15 cellular contexts compared by ENCODE assay signal in the genomic region with DNA sequence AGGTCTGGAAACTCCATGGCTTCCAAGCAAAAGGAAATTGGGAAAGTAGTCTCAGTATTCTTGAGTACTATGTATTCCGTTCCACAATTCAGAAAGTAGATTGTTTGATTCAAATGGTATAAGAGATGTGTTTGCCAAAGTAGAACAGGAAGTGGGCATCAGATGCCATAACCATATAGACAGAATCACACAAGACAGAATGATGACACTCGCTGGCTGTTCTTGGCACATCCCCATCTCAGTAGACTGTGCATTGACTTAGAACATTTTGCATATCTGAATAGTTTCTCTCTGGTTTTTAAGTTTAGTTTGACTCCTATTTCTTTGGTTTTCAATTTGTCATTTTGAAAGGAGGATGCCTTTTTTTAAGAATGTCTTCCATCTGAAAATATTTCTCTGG.
A peak's percentile ranks its signal among the peaks of the same experiment; 100 is the strongest.
DNase-seq lines count a peak whose midpoint lies in the region; ATAC-seq lines count a peak whose summit lies in the region.
"Had no signal": no experiment of that assay in that cellular context is flagged by ENCODE, and none has a peak within 500 bp of the region (broad histone marks: within the 10 kb centered on the region; RNA-seq: fewer than 3 reads in every experiment).

No MANE protein-coding gene starts in this region.

- peak; percentile 57 for ATAC-seq in activated naive CD8-positive, alpha-beta T cell treated with anti-CD3 and anti-CD28 coated beads, Interleukin-2, amount 50 U/mL, for 24 hours
- ATAC-seq in HG03354 (IDR thresholded peaks at IDR 0.05; ENCODE audit: poor library complexity, severe bottlenecking, unreplicated experiment): no peak

- H3K4me2 ChIP-seq in mesenchymal stem cell (ENCODE audit: low read length, poor library complexity, severe bottlenecking): no peak overlapping the region

- H4K91ac ChIP-seq in mesenchymal stem cell (ENCODE audit: low read length): no peak overlapping the region

- H2AK5ac ChIP-seq in mesenchymal stem cell (ENCODE audit: low read length, severe bottlenecking): no peak overlapping the region

- peak overlapping the region; percentile 30 for H3K9ac ChIP-seq in mesenchymal stem cell (ENCODE audit: low read length)

- DNase-seq in activated naive CD4-positive, alpha-beta T cell treated with anti-CD3 and anti-CD28 coated beads, Interleukin-2, amount 10 ng/mL, durations not matched to agents 7 days and 5 days: no peak
- no peak for DNase-seq in activated naive CD4-positive, alpha-beta T cell treated with anti-CD3 and anti-CD28 coated beads, Interleukin-2, amount 50 U/mL, for 16 hours
- DNase-seq in activated naive CD8-positive, alpha-beta T cell treated with anti-CD3 and anti-CD28 coated beads, Interleukin-2, amount 50 U/mL, for 24 hours: no peak
- DNase-seq in mesenchymal stem cell (no peak), NCI-H526 treated with DMSO at 0.1 percent for 48 hours (lab: John Stamatoyannopoulos, UW) (no peak), HuH-7 (ENCODE audit: low spot score) (no peak), foreskin melanocyte (no peak)
- DNase-seq: activated CD4-positive, CD25-positive, alpha-beta regulatory T cell treated with anti-CD3 and anti-CD28 coated beads, Interleukin-2, amount 50 U/mL, for 72 hours; MM.1S; NCI-H510A; retina; SHP77 treated with DMSO at 0.1 percent for 48 hours; testis had no signal

- H2BK5ac ChIP-seq in mesenchymal stem cell (ENCODE audit: low read depth, low read length, poor library complexity, severe bottlenecking): no peak overlapping the region

- CTCF ChIA-PET in activated naive CD4-positive, alpha-beta T cell treated with anti-CD3 and anti-CD28 coated beads, Interleukin-2, amount 10 ng/mL, durations not matched to agents 7 days and 5 days (lab: Charles Lee): interaction anchor here (0.7 kb wide), 1 partner anchor 52 kb away, joined by 3 read pairs; no protein-coding TSS in a partner anchor

- no peaks in the 10 kb centered on the region for H3K9me3 ChIP-seq in mesenchymal stem cell (ENCODE audit: control insufficient read depth, low read length)
- H3K9me3 ChIP-seq: testis had no signal

- no peak overlapping the region for H3K23ac ChIP-seq in mesenchymal stem cell (ENCODE audit: low read length in 2 of 2)

- H2BK120ac ChIP-seq in mesenchymal stem cell (ENCODE audit: low read depth, low read length): no peak overlapping the region

- H3K4me1 Mint-ChIP-seq in activated naive CD4-positive, alpha-beta T cell treated with anti-CD3 and anti-CD28 coated beads, Interleukin-2, amount 10 ng/mL, durations not matched to agents 7 days and 5 days: peaks cover 10% of the 10 kb centered on the region
- H3K4me1 Mint-ChIP-seq in activated naive CD8-positive, alpha-beta T cell treated with anti-CD3 and anti-CD28 coated beads, Interleukin-2, amount 50 U/mL, for 24 hours: peaks cover 15% of the 10 kb centered on the region

- no peak overlapping the region for H3K4ac ChIP-seq in mesenchymal stem cell (ENCODE audit: low read depth in 1 of 2, low read length in 2 of 2)

- no peaks in the 10 kb centered on the region for H3K9me3 Mint-ChIP-seq in activated naive CD4-positive, alpha-beta T cell treated with anti-CD3 and anti-CD28 coated beads, Interleukin-2, amount 10 ng/mL, durations not matched to agents 7 days and 5 days
- H3K9me3 Mint-ChIP-seq in activated naive CD8-positive, alpha-beta T cell treated with anti-CD3 and anti-CD28 coated beads, Interleukin-2, amount 50 U/mL, for 24 hours: no peaks in the 10 kb centered on the region

- H3K27ac ChIP-seq in mesenchymal stem cell (ENCODE audit: low read length, poor library complexity, severe bottlenecking): peak overlapping the region; percentile 81

- peaks cover 36% of the 10 kb centered on the region for H3K36me3 Mint-ChIP-seq in activated naive CD4-positive, alpha-beta T cell treated with anti-CD3 and anti-CD28 coated beads, Interleukin-2, amount 10 ng/mL, durations not matched to agents 7 days and 5 days
- peaks cover 34% of the 10 kb centered on the region for H3K36me3 Mint-ChIP-seq in activated naive CD8-positive, alpha-beta T cell treated with anti-CD3 and anti-CD28 coated beads, Interleukin-2, amount 50 U/mL, for 24 hours (ENCODE audit: low read depth)

- peak overlapping the region; percentile 38 for H3K27ac Mint-ChIP-seq in activated naive CD4-positive, alpha-beta T cell treated with anti-CD3 and anti-CD28 coated beads, Interleukin-2, amount 10 ng/mL, durations not matched to agents 7 days and 5 days
- peak overlapping the region; percentile 44 for H3K27ac Mint-ChIP-seq in activated naive CD8-positive, alpha-beta T cell treated with anti-CD3 and anti-CD28 coated beads, Interleukin-2, amount 50 U/mL, for 24 hours
- H3K27ac Mint-ChIP-seq: activated naive CD4-positive, alpha-beta T cell treated with anti-CD3 and anti-CD28 coated beads, Interleukin-2, amount 50 U/mL, for 72 hours had no signal

- H3K36me3 ChIP-seq in mesenchymal stem cell (ENCODE audit: control insufficient read depth in 1 of 2, insufficient read depth in 2 of 2, low read depth in 1 of 2, low read length in 2 of 2): peaks cover 5 to 8% of the 10 kb centered on the region in 2 experiments

- H3K4me1 ChIP-seq in mesenchymal stem cell (ENCODE audit: control insufficient read depth, insufficient read depth, low read depth, low read length): peaks cover 1% of the 10 kb centered on the region
- H3K4me1 ChIP-seq: testis had no signal

- H3K18ac ChIP-seq in mesenchymal stem cell (ENCODE audit: low read depth in 1 of 2, low read length in 2 of 2): no peak overlapping the region

- no peaks in the 10 kb centered on the region for H3K27me3 ChIP-seq in mesenchymal stem cell (ENCODE audit: control insufficient read depth in 1 of 2, insufficient read depth in 1 of 2, low read length in 2 of 2)
- H3K27me3 ChIP-seq: testis had no signal

- no peak overlapping the region for H2BK15ac ChIP-seq in mesenchymal stem cell (ENCODE audit: low read depth, poor library complexity, severe bottlenecking)

- H3K79me1 ChIP-seq in mesenchymal stem cell (replicated peaks; ENCODE audit: low read length, poor library complexity, severe bottlenecking): peaks cover 2% of the 10 kb centered on the region

- no peak overlapping the region for H3K14ac ChIP-seq in mesenchymal stem cell (ENCODE audit: low read length in 2 of 2)

- no CpG with 5 or more reads among the region's 2 CpGs for WGBS in mesenchymal stem cell

- H2AFZ ChIP-seq in mesenchymal stem cell (ENCODE audit: low read depth, low read length): no peak overlapping the region

- no peak overlapping the region for H4K8ac ChIP-seq in mesenchymal stem cell (ENCODE audit: low read length)

- H3K27me3 Mint-ChIP-seq in activated naive CD4-positive, alpha-beta T cell treated with anti-CD3 and anti-CD28 coated beads, Interleukin-2, amount 10 ng/mL, durations not matched to agents 7 days and 5 days: no peaks in the 10 kb centered on the region
- no peaks in the 10 kb centered on the region for H3K27me3 Mint-ChIP-seq in activated naive CD8-positive, alpha-beta T cell treated with anti-CD3 and anti-CD28 coated beads, Interleukin-2, amount 50 U/mL, for 24 hours

- H3K4me3 Mint-ChIP-seq in activated naive CD4-positive, alpha-beta T cell treated with anti-CD3 and anti-CD28 coated beads, Interleukin-2, amount 10 ng/mL, durations not matched to agents 7 days and 5 days: no peak overlapping the region
- H3K4me3 Mint-ChIP-seq in activated naive CD8-positive, alpha-beta T cell treated with anti-CD3 and anti-CD28 coated beads, Interleukin-2, amount 50 U/mL, for 24 hours: no peak overlapping the region

- no peak overlapping the region for H2BK12ac ChIP-seq in mesenchymal stem cell (ENCODE audit: low read length in 2 of 2)

- no peak overlapping the region for H3K4me3 ChIP-seq in mesenchymal stem cell (ENCODE audit: insufficient read depth in 1 of 2, low read depth in 1 of 2, low read length in 2 of 2)
- H3K4me3 ChIP-seq: testis had no signal
